Comparison of ENCODE assay signal across 8 cellular contexts in the genomic region with DNA sequence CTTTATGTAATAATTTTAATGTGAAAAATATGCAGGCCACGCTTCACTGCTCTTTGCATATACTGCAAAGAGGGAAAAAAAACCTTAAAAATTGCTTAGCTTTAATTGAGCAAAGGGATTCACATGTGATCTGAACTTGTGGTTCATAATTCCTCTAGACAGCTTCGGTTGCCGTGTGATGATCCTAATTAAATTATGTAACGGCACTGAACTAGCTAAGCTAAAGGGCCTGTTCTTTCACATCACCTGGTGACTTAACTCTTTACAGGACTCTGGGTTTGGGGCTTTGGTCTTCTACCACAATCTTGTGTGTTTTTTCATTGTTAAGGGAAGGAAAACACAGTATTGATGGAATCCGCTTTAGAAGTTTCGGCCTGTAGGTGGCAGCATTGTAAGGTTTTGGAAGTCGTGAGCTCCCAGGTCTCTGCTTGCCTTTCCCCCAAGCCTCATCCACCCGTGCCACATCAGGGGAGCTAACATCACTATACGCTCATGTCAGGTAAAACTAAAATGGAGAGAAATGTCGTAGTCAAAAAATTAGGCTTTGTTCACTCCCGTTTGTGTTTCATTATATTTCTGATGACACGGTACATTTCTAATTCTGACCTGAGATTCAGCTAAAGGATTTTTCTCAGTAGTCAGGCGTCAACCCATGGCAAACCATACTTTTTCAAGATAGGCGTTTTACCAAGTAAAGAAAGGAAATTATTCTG.
DNase-seq lines count a peak whose midpoint lies in the region; ATAC-seq, FAIRE-seq and TF ChIP-seq lines count a peak whose summit lies in the region.

No MANE protein-coding gene starts in this region.

- H3K27ac Mint-ChIP-seq in T-helper 17 cell: no peak overlapping the region

- FAIRE-seq in GM19239 (lab: Jason Lieb, UNC): peak; percentile 75

- H3K4me3 Mint-ChIP-seq in T-helper 17 cell: no peak overlapping the region

- H3K27me3 ChIP-seq in Peyer's patch (no peaks in the 10 kb centered on the region), left ventricle myocardium inferior (ENCODE audit: low read depth) (no peaks in the 10 kb centered on the region)

- TF ChIP-seq CTCF in Peyer's patch (IDR thresholded peaks at IDR 0.05): peak in 5 of 6 experiments; percentile 11 to 68 (median 57)
- peak; percentile 84 for TF ChIP-seq CTCF in left ventricle myocardium inferior (IDR thresholded peaks at IDR 0.05; ENCODE audit: borderline replicate concordance)

- H3K36me3 ChIP-seq in Peyer's patch: no peaks in the 10 kb centered on the region
- no peaks in the 10 kb centered on the region for H3K36me3 ChIP-seq in left ventricle myocardium inferior

- H3K27me3 Mint-ChIP-seq in T-helper 17 cell: peaks cover 25% of the 10 kb centered on the region

- no peak for TF ChIP-seq POLR2A in Peyer's patch (IDR thresholded peaks at IDR 0.05)

- H3K9me3 ChIP-seq in Peyer's patch (no peaks in the 10 kb centered on the region), left ventricle myocardium inferior (replicated peaks) (no peaks in the 10 kb centered on the region), T-helper 17 cell (ENCODE audit: control insufficient read depth, low read length, poor library complexity, severe bottlenecking) (no peaks in the 10 kb centered on the region)

- H3K4me1 ChIP-seq in Peyer's patch: no peaks in the 10 kb centered on the region
- peaks cover 33% of the 10 kb centered on the region for H3K4me1 ChIP-seq in left ventricle myocardium inferior

- H3K4me1 Mint-ChIP-seq in T-helper 17 cell: no peaks in the 10 kb centered on the region

- H3K4me3 ChIP-seq in Peyer's patch (no peak overlapping the region), left ventricle myocardium inferior (no peak overlapping the region)

- peak; percentile 90 for DNase-seq in Ammon's horn (ENCODE audit: low spot score)
- peak; percentile 22 for DNase-seq in GM19239 (ENCODE audit: insufficient read length, low spot score)
- peak; percentile 20 to 43 for DNase-seq in Kasumi-1 (lab: John Stamatoyannopoulos, UW)
- DNase-seq in Peyer's patch: peak in 2 of 3 donors; percentile 36 to 78
- DNase-seq in activated naive CD8-positive, alpha-beta T cell treated with anti-CD3 and anti-CD28 coated beads, Interleukin-2, amount 50 U/mL, for 16 hours (ENCODE audit: low read depth, low spot score): peak; percentile 4
- peak; percentile 40 for DNase-seq in left ventricle myocardium inferior
- peak; percentile 46 for DNase-seq in pulmonary artery endothelial cell (ENCODE audit: low read depth, low spot score)
- DNase-seq in T-helper 17 cell: no peak

- H3K36me3 Mint-ChIP-seq in T-helper 17 cell (ENCODE audit: low read depth): peaks cover 3% of the 10 kb centered on the region

- no peak for ATAC-seq in T-helper 17 cell

- intact Hi-C loops in left ventricle myocardium inferior (cut with micrococcal nuclease): no loop called here

- H3K27ac ChIP-seq in Peyer's patch (no peak overlapping the region), left ventricle myocardium inferior (replicated peaks) (no peak overlapping the region)

Comparison
In these comparisons a context has a peak if more than half of its experiments do, and no peak if none do; other contexts are left out.
1. DNase-seq: peak in Ammon's horn (single experiment), GM19239 (single experiment), Kasumi-1 (2 of 2), Peyer's patch (2 of 3), activated naive CD8-positive, alpha-beta T cell treated with anti-CD3 and anti-CD28 coated beads, Interleukin-2, amount 50 U/mL, for 16 hours (single experiment), left ventricle myocardium inferior (single experiment) and pulmonary artery endothelial cell (single experiment); none in T-helper 17 cell (0 of 3).